34 cellular contexts compared by ENCODE assay signal in the genomic region with DNA sequence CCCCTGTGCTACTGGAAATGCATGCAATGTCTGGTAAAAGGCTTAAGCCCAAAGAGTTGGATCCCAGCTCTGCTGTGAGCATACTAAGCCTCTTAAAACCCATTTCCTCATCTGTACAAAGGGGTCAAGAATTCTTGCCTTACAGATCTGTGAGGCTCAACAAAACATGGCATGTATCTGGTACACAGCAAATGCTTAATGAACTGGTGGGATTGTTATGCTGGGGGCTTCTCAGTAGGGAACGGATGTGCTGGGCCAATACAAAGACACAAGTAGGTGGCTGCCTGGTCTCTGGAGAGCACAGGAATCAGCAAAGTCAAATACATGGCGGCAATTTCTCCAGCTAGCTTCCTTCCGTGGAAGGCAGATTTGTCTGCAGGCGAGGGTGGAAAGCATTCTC.
"Had no signal": no experiment of that assay in that cellular context is flagged by ENCODE, and none has a peak within 500 bp of the region (broad histone marks: within the 10 kb centered on the region; RNA-seq: fewer than 3 reads in every experiment).

No MANE protein-coding gene starts in this region.

- H3K27ac ChIP-seq: adrenal gland, body of pancreas, coronary artery, heart left ventricle, left ventricle myocardium inferior, pancreas, prostate gland, skin epidermis, thoracic aorta, vagina had no signal

- DNase-seq: activated CD4-positive, alpha-beta T cell treated with anti-CD3 and anti-CD28 coated beads for 48 hours; activated CD4-positive, alpha-beta T cell treated with anti-CD3 and anti-CD28 coated beads, Interleukin-2, amount 50 U/mL, for 48 hours; activated CD8-positive, alpha-beta memory T cell treated with anti-CD3 and anti-CD28 coated beads for 24 hours; activated effector memory CD4-positive, alpha-beta T cell treated with Interleukin-2 at 50 U/mL for 16 hours; activated naive CD4-positive, alpha-beta T cell treated with Interleukin-2 at 50 U/mL for 16 hours; adrenal gland; aorta; body of pancreas; cerebellar nuclear complex; dorsolateral prefrontal cortex; effector memory CD8-positive, alpha-beta T cell; foreskin fibroblast; heart left ventricle; islet precursor cell; left ventricle myocardium inferior; mesendoderm; pancreas; retina; stimulated activated CD4-positive, alpha-beta T cell treated with anti-CD3 and anti-CD28 coated beads, Interleukin-12 subunit alpha, Interleukin-12 subunit beta, amount 100 ng/mL, for 4 hours; stimulated activated CD4-positive, alpha-beta T cell treated with anti-CD3 and anti-CD28 coated beads, Interleukin-4, amount 100 ng/mL, for 1 hour; stimulated activated naive CD8-positive, alpha-beta T cell treated with anti-CD3 and anti-CD28 coated beads, Interleukin-15, Interleukin-2, amounts not matched to agents 100 U/mL and 50 U/mL, for 24 hours; T-helper 1 cell; trophoblast cell had no signal

- H3K4me3 ChIP-seq: adrenal gland, body of pancreas, coronary artery, dorsolateral prefrontal cortex, heart left ventricle, left ventricle myocardium inferior, lung, pancreas, prostate gland, skin epidermis, thoracic aorta, vagina had no signal

- H3K36me3 ChIP-seq: adrenal gland, heart left ventricle, left ventricle myocardium inferior, pancreas, prostate gland, thoracic aorta, vagina had no signal

- H3K9me3 Mint-ChIP-seq: natural killer cell treated with Interleukin-12 subunit alpha and Interleukin-12 subunit beta and Interleukin-15 and Interleukin-18, amount 100 ng/mL, for 72 hours; T-helper 2 cell treated with Interferon-gamma antibody and Interleukin-4, amounts not matched to agents 5 μg/mL and 100 μg/mL, for 36 hours had no signal

- H3K4me3 Mint-ChIP-seq: activated naive CD8-positive, alpha-beta T cell; effector memory CD8-positive, alpha-beta T cell; natural killer cell treated with Interleukin-12 subunit alpha and Interleukin-12 subunit beta and Interleukin-15 and Interleukin-18, amount 100 ng/mL, for 72 hours; T-helper 2 cell treated with Interferon-gamma antibody and Interleukin-4, amounts not matched to agents 5 μg/mL and 100 μg/mL, for 36 hours had no signal

- H3K4me1 ChIP-seq: adrenal gland, heart left ventricle, left ventricle myocardium inferior, pancreas, prostate gland, vagina had no signal

- ATAC-seq: activated CD4-positive, CD25-positive, alpha-beta regulatory T cell treated with anti-CD3 and anti-CD28 coated beads, Interleukin-2, amount 50 U/mL, for 24 hours; body of pancreas; effector memory CD8-positive, alpha-beta T cell; heart left ventricle; natural killer cell treated with Interleukin-12 subunit alpha and Interleukin-12 subunit beta and Interleukin-15 and Interleukin-18, amount 100 ng/mL, for 72 hours; pancreas; sciatic nerve; stimulated activated naive CD8-positive, alpha-beta T cell treated with anti-CD3 and anti-CD28 coated beads, Interleukin-15, Interleukin-2, amounts not matched to agents 100 U/mL and 50 U/mL, for 24 hours had no signal

- H3K9me3 ChIP-seq: adrenal gland, body of pancreas, heart left ventricle, left ventricle myocardium inferior, pancreas, prostate gland, thoracic aorta, vagina had no signal

- H3K27me3 ChIP-seq: adrenal gland, body of pancreas, dorsolateral prefrontal cortex, pancreas, vagina had no signal

- H3K36me3 Mint-ChIP-seq: activated naive CD8-positive, alpha-beta T cell; natural killer cell treated with Interleukin-12 subunit alpha and Interleukin-12 subunit beta and Interleukin-15 and Interleukin-18, amount 100 ng/mL, for 72 hours had no signal

- H3K27ac Mint-ChIP-seq: activated naive CD8-positive, alpha-beta T cell; effector memory CD8-positive, alpha-beta T cell; natural killer cell treated with Interleukin-12 subunit alpha and Interleukin-12 subunit beta and Interleukin-15 and Interleukin-18, amount 100 ng/mL, for 72 hours; T-helper 2 cell treated with Interferon-gamma antibody and Interleukin-4, amounts not matched to agents 5 μg/mL and 100 μg/mL, for 36 hours had no signal

- H3K27me3 Mint-ChIP-seq: effector memory CD8-positive, alpha-beta T cell had no signal
